8 cellular contexts compared by ENCODE assay signal in genomic region chrX:53684415-53685192, GRCh38. TPM values are rescaled to one million over a fixed set of nuclear protein-coding genes. Genes with fewer than 3 reads are reported as not detected.
DNase-seq lines count a peak whose midpoint lies in the region; ATAC-seq, FAIRE-seq and TF ChIP-seq lines count a peak whose summit lies in the region.

No MANE protein-coding gene starts in this region.

- H3K9me3 ChIP-seq in mucosa of rectum (ENCODE audit: control insufficient read depth in 2 of 2, low read length in 2 of 2), result no peaks in the 10 kb centered on the region

- peaks cover 37% of the 10 kb centered on the region for H3K27me3 Mint-ChIP-seq in MCF 10A (ENCODE audit: insufficient read depth, unreplicated experiment)

- peak overlapping the region; percentile 48 to 70 for H3K9ac ChIP-seq in mucosa of rectum (ENCODE audit: low read depth in 1 of 2, low read length in 2 of 2)

- peaks cover 6% of the 10 kb centered on the region for H3K4me1 Mint-ChIP-seq in MCF 10A (ENCODE audit: insufficient read depth, unreplicated experiment)

- TF ChIP-seq POLR2A in GM12892 (IDR thresholded peaks at IDR 0.05; ENCODE audit: low read depth, low read length), result no peak

- no peak for ATAC-seq in HG03354 (IDR thresholded peaks at IDR 0.05; ENCODE audit: poor library complexity, severe bottlenecking, unreplicated experiment)

- H3K4me3 ChIP-seq in LNCaP clone FGC (ENCODE audit: low read depth, low read length) (peak overlapping the region; percentile 70), mucosa of rectum (ENCODE audit: low read length in 2 of 2) (peak overlapping the region; percentile 68 to 82)

- intact Hi-C loops in MCF 10A (cut with micrococcal nuclease), result loop anchor here (1.0 to 2.0 kb wide), 2 partner anchors 42 to 147 kb away; no protein-coding TSS in a partner anchor

- H3K36me3 ChIP-seq in mucosa of rectum (ENCODE audit: control insufficient read depth in 2 of 2, insufficient read depth in 2 of 2, low read length in 2 of 2), result peaks cover 2 to 3% of the 10 kb centered on the region in 2 donors

- BruUV-seq in MCF 10A (replicated peaks; lab: Mats Ljungman, UMichigan), result no TSS peak

- no peaks in the 10 kb centered on the region for H3K27me3 ChIP-seq in mucosa of rectum (ENCODE audit: control insufficient read depth in 2 of 2, insufficient read depth in 2 of 2, low read length in 2 of 2)

- CTCF ChIA-PET in MCF 10A (lab: Yijun Ruan, JAX), result interaction anchor here (0.8 to 1.1 kb wide), 2 partner anchors 13 to 147 kb away, joined by 3 read pairs; no protein-coding TSS in a partner anchor

- TF ChIP-seq CTCF in LNCaP clone FGC (IDR thresholded peaks at IDR 0.05; ENCODE audit: control insufficient read depth, extremely low read depth, insufficient read depth), result no peak
- no peak for TF ChIP-seq CTCF in MCF 10A (IDR thresholded peaks at IDR 0.05; ENCODE audit: unreplicated experiment)

- DNase-seq in activated CD4-positive, CD25-positive, alpha-beta regulatory T cell treated with anti-CD3 and anti-CD28 coated beads, Interleukin-2, amount 50 U/mL, for 72 hours, result peak; percentile 79
- no peak for DNase-seq in activated CD4-positive, CD25-positive, alpha-beta regulatory T cell (lab: John Stamatoyannopoulos, UW)
- DNase-seq in LNCaP clone FGC (ENCODE audit: low read depth), result no peak
- peak; percentile 8 for DNase-seq in MCF 10A (ENCODE audit: unreplicated experiment)
- no peak for DNase-seq in HPDE6-E6E7 (ENCODE audit: extremely low spot score)
- DNase-seq in GM12892 (ENCODE audit: insufficient read length), result no peak

- peak overlapping the region; percentile 73 for H3K27ac Mint-ChIP-seq in MCF 10A (ENCODE audit: low read depth, unreplicated experiment)

- H3K27ac ChIP-seq in mucosa of rectum (ENCODE audit: low read depth in 2 of 2, low read length in 2 of 2), result peak overlapping the region; percentile 87 to 92

- POLR2A ChIA-PET in MCF 10A (lab: Yijun Ruan, JAX), result interaction anchor here (0.5 to 2.6 kb wide), 21 partner anchors 11 to 496 kb away, joined by 3 to 16 read pairs (median 4); partner anchors contain the start of gene PHF8

- H3K36me3 Mint-ChIP-seq in MCF 10A (ENCODE audit: insufficient read depth, unreplicated experiment), result peaks cover 23% of the 10 kb centered on the region

- peak overlapping the region; percentile 71 for H3K4me3 Mint-ChIP-seq in MCF 10A (ENCODE audit: unreplicated experiment)

- H3K4me1 ChIP-seq in mucosa of rectum (ENCODE audit: control insufficient read depth in 2 of 2, insufficient read depth in 2 of 2, low read length in 2 of 2), result peaks cover 13% of the 10 kb centered on the region in 2 donors

- FAIRE-seq in GM12892 (lab: Jason Lieb, UNC), result no peak

- no peaks in the 10 kb centered on the region for H3K9me3 Mint-ChIP-seq in MCF 10A (ENCODE audit: unreplicated experiment)

RNA-seq across cellular contexts. Expression of gene HUWE1, which starts 1.9 kb away (rescaled TPM):
- 274 TPM in 2 replicates for total RNA-seq in MCF 10A (2022)
- 79.8 TPM for polyA plus RNA-seq in GM12892 (2012; ENCODE audit: missing spikeins)

Comparison
In these comparisons a context has a peak if more than half of its experiments do, and no peak if none do; other contexts are left out.
1. DNase-seq: peak in activated CD4-positive, CD25-positive, alpha-beta regulatory T cell treated with anti-CD3 and anti-CD28 coated beads, Interleukin-2, amount 50 U/mL, for 72 hours (single experiment) and MCF 10A (single experiment); none in activated CD4-positive, CD25-positive, alpha-beta regulatory T cell (0 of 4), LNCaP clone FGC (single experiment), HPDE6-E6E7 (single experiment) and GM12892 (single experiment).